15 cellular contexts compared by ENCODE assay signal in genomic region chr18:54242327-54242726, GRCh38. TPM values are rescaled to one million over a fixed set of nuclear protein-coding genes. Genes with fewer than 3 reads are reported as not detected.
DNase-seq lines count a peak whose midpoint lies in the region; TF ChIP-seq lines count a peak whose summit lies in the region.
"Had no signal": no experiment of that assay in that cellular context is flagged by ENCODE, and none has a peak within 500 bp of the region (broad histone marks: within the 10 kb centered on the region; RNA-seq: fewer than 3 reads in every experiment).

No MANE protein-coding gene starts in this region.

- H3K4me3 ChIP-seq in H7 (ENCODE audit: insufficient read depth, low read depth, low read length) (no peak overlapping the region), endodermal cell (ENCODE audit: low read length) (no peak overlapping the region), neuronal stem cell (ENCODE audit: low read length in 2 of 2) (no peak overlapping the region), subcutaneous abdominal adipose tissue (ENCODE audit: low read depth in 1 of 5, low read length in 5 of 5) (no peak overlapping the region)
- H3K4me3 ChIP-seq: GM23248 had no signal

- H3K36me3 ChIP-seq in H7 (replicated peaks; ENCODE audit: control insufficient read depth, insufficient read depth, low read length) = no peaks in the 10 kb centered on the region
- no peaks in the 10 kb centered on the region for H3K36me3 ChIP-seq in endodermal cell (ENCODE audit: control insufficient read depth, insufficient read depth, low read length)
- H3K36me3 ChIP-seq in neuronal stem cell (replicated peaks in 1 of 2; ENCODE audit: control insufficient read depth in 2 of 2, insufficient read depth in 2 of 2, low read length in 2 of 2) = no peaks in the 10 kb centered on the region
- H3K36me3 ChIP-seq in subcutaneous abdominal adipose tissue (ENCODE audit: control insufficient read depth in 5 of 5, insufficient read depth in 5 of 5, low read length in 5 of 5) = no peaks in the 10 kb centered on the region

- DNase-seq in H7 (peak; percentile 20), endodermal cell (peak; percentile 45), neuronal stem cell (ENCODE audit: low spot score) (no peak), GM13977 (ENCODE audit: low spot score) (no peak), NCI-H345 treated with DMSO at 0.1 percent for 48 hours (lab: John Stamatoyannopoulos, UW; ENCODE audit: unreplicated experiment) (no peak), CD14-positive monocyte (ENCODE audit: low spot score) (no peak)
- DNase-seq: C1 segment of cervical spinal cord; Caco-2; CD4-positive, CD25-positive, alpha-beta regulatory T cell; CD8-positive, alpha-beta T cell; DMS153; DND-41; GM23248; HCEC 1CT had no signal

- peak overlapping the region; percentile 67 for H3K23ac ChIP-seq in neuronal stem cell (ENCODE audit: low read depth, low read length, poor library complexity)

- H3K18ac ChIP-seq in neuronal stem cell (ENCODE audit: low read length) = peak overlapping the region; percentile 93

- H2BK15ac ChIP-seq in neuronal stem cell (ENCODE audit: low read length) = peak overlapping the region; percentile 96

- H3K4me1 ChIP-seq in endodermal cell (ENCODE audit: control insufficient read depth, insufficient read depth, low read length) (peaks cover 3% of the 10 kb centered on the region), neuronal stem cell (ENCODE audit: control insufficient read depth in 2 of 2, insufficient read depth in 1 of 2, low read depth in 1 of 2, low read length in 2 of 2) (peaks cover 4% of the 10 kb centered on the region in 2 donors), subcutaneous abdominal adipose tissue (ENCODE audit: control insufficient read depth in 5 of 5, insufficient read depth in 5 of 5, low read length in 5 of 5) (peaks cover 2 to 45% (median 36%) of the 10 kb centered on the region in 5 donors)

- peak overlapping the region; percentile 95 for H2AK5ac ChIP-seq in neuronal stem cell (ENCODE audit: low read depth, low read length)

- H4K91ac ChIP-seq in neuronal stem cell (ENCODE audit: low read depth, low read length, poor library complexity) = peak overlapping the region; percentile 89

- peak overlapping the region; percentile 58 for H2BK120ac ChIP-seq in neuronal stem cell (ENCODE audit: low read depth, low read length)

- peak overlapping the region; percentile 77 for H2BK12ac ChIP-seq in neuronal stem cell (ENCODE audit: low read length)

- no peak overlapping the region for H4K8ac ChIP-seq in neuronal stem cell (ENCODE audit: low read depth, low read length)

- no peak overlapping the region for H3K9ac ChIP-seq in endodermal cell (ENCODE audit: extremely low read depth, low read length, poor library complexity, severe bottlenecking)
- H3K9ac ChIP-seq in neuronal stem cell (ENCODE audit: low read depth, low read length, poor library complexity) = no peak overlapping the region
- no peak overlapping the region for H3K9ac ChIP-seq in subcutaneous abdominal adipose tissue (ENCODE audit: low read length in 5 of 5)
- H3K9ac ChIP-seq: GM23248 had no signal

- H3K4me3 Mint-ChIP-seq in endodermal cell (no peak overlapping the region), CD14-positive monocyte (no peak overlapping the region)
- H3K4me3 Mint-ChIP-seq: CD4-positive, CD25-positive, alpha-beta regulatory T cell; CD8-positive, alpha-beta T cell had no signal

- TF ChIP-seq CTCF in endodermal cell (conservative IDR thresholded peaks at IDR 0.05) = no peak
- no peak for TF ChIP-seq CTCF in GM13977 (IDR thresholded peaks at IDR 0.05; ENCODE audit: extremely low read depth, insufficient read depth, missing control alignments)
- no peak for TF ChIP-seq CTCF in CD14-positive monocyte (IDR thresholded peaks at IDR 0.05)

- no peak overlapping the region for H3K14ac ChIP-seq in neuronal stem cell (ENCODE audit: low read length)

- intact Hi-C loops in CD14-positive monocyte (cut with micrococcal nuclease) = no loop called here

- H3K79me1 ChIP-seq in neuronal stem cell (ENCODE audit: low read depth, low read length) = no peaks in the 10 kb centered on the region

- H3K9me3 ChIP-seq in endodermal cell (ENCODE audit: control insufficient read depth, low read length) (peaks cover 6% of the 10 kb centered on the region), neuronal stem cell (replicated peaks in 1 of 2; ENCODE audit: control insufficient read depth in 2 of 2, insufficient read depth in 1 of 2, low read depth in 1 of 2, low read length in 2 of 2) (no peaks in the 10 kb centered on the region), subcutaneous abdominal adipose tissue (ENCODE audit: control insufficient read depth in 5 of 5, low read length in 5 of 5) (no peaks in the 10 kb centered on the region)
- H3K9me3 ChIP-seq: Caco-2 had no signal

- no peak overlapping the region for H3K27ac ChIP-seq in endodermal cell (ENCODE audit: low read depth, low read length)
- no peak overlapping the region for H3K27ac ChIP-seq in neuronal stem cell (replicated peaks; ENCODE audit: low read length)
- H3K27ac ChIP-seq in subcutaneous abdominal adipose tissue (ENCODE audit: low read depth, low read length) = peak overlapping the region; percentile 69
- H3K27ac ChIP-seq: GM23248 had no signal

- H3K4ac ChIP-seq in neuronal stem cell (ENCODE audit: low read length) = peak overlapping the region; percentile 67

- H3K4me1 Mint-ChIP-seq in endodermal cell (peaks cover 32% of the 10 kb centered on the region), CD14-positive monocyte (peaks cover 52% of the 10 kb centered on the region)

- H3K27me3 Mint-ChIP-seq in endodermal cell (ENCODE audit: insufficient read depth) (no peaks in the 10 kb centered on the region), CD14-positive monocyte (ENCODE audit: low read depth in 3 of 3) (no peaks in the 10 kb centered on the region)
- H3K27me3 Mint-ChIP-seq: CD4-positive, CD25-positive, alpha-beta regulatory T cell had no signal

- 91 to 100% methylated on average over 10 to 19 of the region's 19 CpGs for WGBS in endodermal cell (ENCODE audit: insufficient coverage in 1 of 2, insufficient read length in 1 of 2), 2 experiments
- WGBS in neuronal stem cell (ENCODE audit: extremely low coverage in 2 of 2, insufficient read length in 2 of 2, insufficient replicate concordance in 1 of 2), 2 donors = no CpG with 5 or more reads among the region's 19 CpGs

- H3K27ac Mint-ChIP-seq in endodermal cell (no peak overlapping the region), CD14-positive monocyte (peak overlapping the region in 1 of 7 donors; percentile 26)
- H3K27ac Mint-ChIP-seq: CD8-positive, alpha-beta T cell had no signal

- in situ Hi-C loops in GM13977 (cut with MboI; ENCODE audit: low pct_unique_long_range_greater_than_20kb, low sequenced_read_pairs, unreplicated experiment) = no loop called here

- H3K36me3 Mint-ChIP-seq in endodermal cell (ENCODE audit: low read depth) = no peaks in the 10 kb centered on the region
- H3K36me3 Mint-ChIP-seq in CD14-positive monocyte = no peaks in the 10 kb centered on the region
- H3K36me3 Mint-ChIP-seq: CD4-positive, CD25-positive, alpha-beta regulatory T cell; CD8-positive, alpha-beta T cell had no signal

- no peak overlapping the region for H2AFZ ChIP-seq in neuronal stem cell (ENCODE audit: low read length)
- H2AFZ ChIP-seq: GM23248 had no signal

- no peaks in the 10 kb centered on the region for H3K27me3 ChIP-seq in H7 (ENCODE audit: control insufficient read depth, insufficient read depth, low read length)
- no peaks in the 10 kb centered on the region for H3K27me3 ChIP-seq in endodermal cell (ENCODE audit: control insufficient read depth, insufficient read depth, low read length, poor library complexity, severe bottlenecking)
- no peaks in the 10 kb centered on the region for H3K27me3 ChIP-seq in neuronal stem cell (ENCODE audit: control insufficient read depth in 3 of 3, insufficient read depth in 3 of 3, low read depth in 1 of 3, low read length in 3 of 3)
- H3K27me3 ChIP-seq in subcutaneous abdominal adipose tissue (ENCODE audit: control insufficient read depth in 5 of 5, insufficient read depth in 4 of 5, low read length in 5 of 5) = no peaks in the 10 kb centered on the region

- H3K4me2 ChIP-seq in neuronal stem cell (ENCODE audit: insufficient read depth, low read length, poor library complexity, severe bottlenecking) = no peak overlapping the region

- H2BK5ac ChIP-seq in neuronal stem cell (ENCODE audit: low read length) = peak overlapping the region; percentile 71

- H3K9me3 Mint-ChIP-seq in endodermal cell (no peaks in the 10 kb centered on the region), CD14-positive monocyte (peaks cover 0 to 2% (median 0%) of the 10 kb centered on the region in 7 donors)
- H3K9me3 Mint-ChIP-seq: CD4-positive, CD25-positive, alpha-beta regulatory T cell; CD8-positive, alpha-beta T cell had no signal

RNA-seq across cellular contexts. Expression of gene MBD2, which starts 17.9 kb away (rescaled TPM):
- 55.9 and 61.0 TPM in 2 replicates for total RNA-seq in H7 (2014; rRNA removed; shearing (Covaris generic))
- total RNA-seq in endodermal cell = 10 to 100 TPM; 35.9 to 39.2 TPM
- 36.6 TPM for polyA plus RNA-seq in endodermal cell (2013, experiment 1 of 2)
- 44.6 TPM for polyA plus RNA-seq in endodermal cell (2013, experiment 2 of 2)
- 31.4 TPM for polyA plus RNA-seq in neuronal stem cell (2013, experiment 1 of 2)
- polyA plus RNA-seq in neuronal stem cell (2013, experiment 2 of 2) = 31.2 TPM
- 10 to 100 TPM; 11.6 to 25.2 TPM for polyA plus RNA-seq in CD14-positive monocyte

RNA-seq across cellular contexts. Expression of gene POLI, which starts 27.0 kb away (rescaled TPM):
- total RNA-seq in H7 (2014; rRNA removed; shearing (Covaris generic)) = 30.7 and 55.2 TPM in 2 replicates
- total RNA-seq in endodermal cell = 10 to 100 TPM; 58.3 to 75.5 TPM
- 51.3 TPM for polyA plus RNA-seq in endodermal cell (2013, experiment 1 of 2)
- 47.6 TPM for polyA plus RNA-seq in endodermal cell (2013, experiment 2 of 2)
- 36.1 TPM for polyA plus RNA-seq in neuronal stem cell (2013, experiment 1 of 2)
- polyA plus RNA-seq in neuronal stem cell (2013, experiment 2 of 2) = 38.0 TPM
- 1 to 10 TPM; 4.9 to 6.5 TPM for polyA plus RNA-seq in CD14-positive monocyte

Comparison
In these comparisons a context has a peak if more than half of its experiments do, and no peak if none do; other contexts are left out.
1. DNase-seq: peak in H7 (single experiment) and endodermal cell (single experiment); none in neuronal stem cell (single experiment), GM13977 (single experiment), NCI-H345 treated with DMSO at 0.1 percent for 48 hours (single experiment) and CD14-positive monocyte (single experiment).